13 cellular contexts compared by ENCODE assay signal in the genomic region with DNA sequence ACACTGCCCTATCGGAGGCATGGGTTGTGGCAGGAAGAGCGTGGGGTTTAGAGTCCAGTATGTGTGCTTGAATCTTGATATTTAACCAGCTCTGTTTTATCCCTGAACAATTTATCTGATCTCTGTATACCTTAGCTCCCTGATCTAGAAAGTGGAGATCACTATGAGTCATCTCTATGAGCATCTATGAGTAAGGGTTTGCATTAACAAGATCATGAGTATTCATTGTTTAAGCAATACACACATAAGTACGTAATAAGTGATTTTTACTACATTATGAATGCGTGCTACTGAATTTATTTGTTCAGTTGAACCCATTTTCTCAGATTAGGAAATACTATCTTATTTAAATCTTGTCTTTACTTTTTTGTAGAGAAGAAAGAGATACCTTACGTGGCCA. TPM values are rescaled to one million over a fixed set of nuclear protein-coding genes. Genes with fewer than 3 reads are reported as not detected.
DNase-seq lines count a peak whose midpoint lies in the region; ATAC-seq and TF ChIP-seq lines count a peak whose summit lies in the region.
"Had no signal": no experiment of that assay in that cellular context is flagged by ENCODE, and none has a peak within 500 bp of the region (broad histone marks: within the 10 kb centered on the region; RNA-seq: fewer than 3 reads in every experiment).

No MANE protein-coding gene starts in this region.

- peaks cover 40% of the 10 kb centered on the region for H3K36me3 Mint-ChIP-seq in natural killer cell treated with Interleukin-12 subunit alpha and Interleukin-12 subunit beta and Interleukin-15 and Interleukin-18, amount 100 ng/mL, for 72 hours

- peaks cover 0 to 5% of the 10 kb centered on the region in 2 donors for H3K4me1 Mint-ChIP-seq in natural killer cell treated with Interleukin-12 subunit alpha and Interleukin-12 subunit beta and Interleukin-15 and Interleukin-18, amount 100 ng/mL, for 72 hours (ENCODE audit: low read depth in 2 of 2)
- H3K4me1 Mint-ChIP-seq: activated CD8-positive, alpha-beta memory T cell treated with anti-CD3 and anti-CD28 coated beads, Interleukin-2, amount 10 ng/mL, durations not matched to agents 7 days and 5 days had no signal

- no peak overlapping the region for H3K4me3 Mint-ChIP-seq in natural killer cell treated with Interleukin-12 subunit alpha and Interleukin-12 subunit beta and Interleukin-15 and Interleukin-18, amount 100 ng/mL, for 72 hours
- H3K4me3 Mint-ChIP-seq: activated CD8-positive, alpha-beta memory T cell treated with anti-CD3 and anti-CD28 coated beads, Interleukin-2, amount 10 ng/mL, durations not matched to agents 7 days and 5 days had no signal

- no peak overlapping the region for H3K4me3 ChIP-seq in fibroblast of villous mesenchyme (ENCODE audit: low read depth, low read length)
- H3K4me3 ChIP-seq: psoas muscle had no signal

- no peaks in the 10 kb centered on the region for H3K9me3 Mint-ChIP-seq in natural killer cell treated with Interleukin-12 subunit alpha and Interleukin-12 subunit beta and Interleukin-15 and Interleukin-18, amount 100 ng/mL, for 72 hours

- no peaks in the 10 kb centered on the region for H3K27me3 Mint-ChIP-seq in natural killer cell treated with Interleukin-12 subunit alpha and Interleukin-12 subunit beta and Interleukin-15 and Interleukin-18, amount 100 ng/mL, for 72 hours
- H3K27me3 Mint-ChIP-seq: activated CD8-positive, alpha-beta memory T cell treated with anti-CD3 and anti-CD28 coated beads, Interleukin-2, amount 10 ng/mL, durations not matched to agents 7 days and 5 days had no signal

- no peak for TF ChIP-seq CTCF in fibroblast of villous mesenchyme (IDR thresholded peaks at IDR 0.05; ENCODE audit: insufficient read depth, low read depth, low read length)

- no peak overlapping the region for H3K27ac Mint-ChIP-seq in natural killer cell treated with Interleukin-12 subunit alpha and Interleukin-12 subunit beta and Interleukin-15 and Interleukin-18, amount 100 ng/mL, for 72 hours
- H3K27ac Mint-ChIP-seq: activated CD8-positive, alpha-beta memory T cell treated with anti-CD3 and anti-CD28 coated beads, Interleukin-2, amount 10 ng/mL, durations not matched to agents 7 days and 5 days had no signal

- ATAC-seq in natural killer cell treated with Interleukin-12 subunit alpha and Interleukin-12 subunit beta and Interleukin-15 and Interleukin-18, amount 100 ng/mL, for 72 hours, result no peak
- ATAC-seq: activated CD8-positive, alpha-beta memory T cell treated with anti-CD3 and anti-CD28 coated beads, Interleukin-2, amount 10 ng/mL, durations not matched to agents 7 days and 5 days; HCT116 had no signal

- peak; percentile 33 for DNase-seq in AG08395 (ENCODE audit: low spot score)
- DNase-seq in HCEC 1CT, result peak; percentile 94
- DNase-seq in amniotic stem cell (lab: John Stamatoyannopoulos, UW), result peak; percentile 3
- DNase-seq in fibroblast of villous mesenchyme (ENCODE audit: low read depth), result peak; percentile 59
- no peak for DNase-seq in GDM1 (lab: John Stamatoyannopoulos, UW)
- DNase-seq in natural killer cell treated with Interleukin-12 subunit alpha and Interleukin-12 subunit beta and Interleukin-15 and Interleukin-18, amount 100 ng/mL, for 72 hours (ENCODE audit: low spot score), result no peak
- no peak for DNase-seq in NCI-H187 treated with DMSO at 0.1 percent for 48 hours (lab: John Stamatoyannopoulos, UW)
- no peak for DNase-seq in NK-92 treated with Interleukin-12 subunit alpha and Interleukin-12 subunit beta, amount 100 ng/mL, for 24 hours (lab: John Stamatoyannopoulos, UW)
- DNase-seq: activated CD8-positive, alpha-beta memory T cell treated with anti-CD3 and anti-CD28 coated beads, Interleukin-2, amount 10 ng/mL, durations not matched to agents 7 days and 5 days; anterior cingulate cortex; OCI-M1; psoas muscle had no signal

RNA-seq across cellular contexts. Expression of a gene that starts 49.4 kb away (rescaled TPM):
- total RNA-seq in fibroblast of villous mesenchyme, result 39.0 and 59.2 TPM in 2 replicates
- 10 to 100 TPM; 66.0 to 91.7 TPM for total RNA-seq in natural killer cell treated with Interleukin-12 subunit alpha and Interleukin-12 subunit beta and Interleukin-15 and Interleukin-18, amount 100 ng/mL, for 72 hours

Comparison
In these comparisons a context has a peak if more than half of its experiments do, and no peak if none do; other contexts are left out.
1. DNase-seq: peak in AG08395 (single experiment), HCEC 1CT (single experiment), amniotic stem cell (single experiment) and fibroblast of villous mesenchyme (single experiment); none in GDM1 (single experiment), natural killer cell treated with Interleukin-12 subunit alpha and Interleukin-12 subunit beta and Interleukin-15 and Interleukin-18, amount 100 ng/mL, for 72 hours (single experiment), NCI-H187 treated with DMSO at 0.1 percent for 48 hours (single experiment) and NK-92 treated with Interleukin-12 subunit alpha and Interleukin-12 subunit beta, amount 100 ng/mL, for 24 hours (single experiment).